In the genomic region with DNA sequence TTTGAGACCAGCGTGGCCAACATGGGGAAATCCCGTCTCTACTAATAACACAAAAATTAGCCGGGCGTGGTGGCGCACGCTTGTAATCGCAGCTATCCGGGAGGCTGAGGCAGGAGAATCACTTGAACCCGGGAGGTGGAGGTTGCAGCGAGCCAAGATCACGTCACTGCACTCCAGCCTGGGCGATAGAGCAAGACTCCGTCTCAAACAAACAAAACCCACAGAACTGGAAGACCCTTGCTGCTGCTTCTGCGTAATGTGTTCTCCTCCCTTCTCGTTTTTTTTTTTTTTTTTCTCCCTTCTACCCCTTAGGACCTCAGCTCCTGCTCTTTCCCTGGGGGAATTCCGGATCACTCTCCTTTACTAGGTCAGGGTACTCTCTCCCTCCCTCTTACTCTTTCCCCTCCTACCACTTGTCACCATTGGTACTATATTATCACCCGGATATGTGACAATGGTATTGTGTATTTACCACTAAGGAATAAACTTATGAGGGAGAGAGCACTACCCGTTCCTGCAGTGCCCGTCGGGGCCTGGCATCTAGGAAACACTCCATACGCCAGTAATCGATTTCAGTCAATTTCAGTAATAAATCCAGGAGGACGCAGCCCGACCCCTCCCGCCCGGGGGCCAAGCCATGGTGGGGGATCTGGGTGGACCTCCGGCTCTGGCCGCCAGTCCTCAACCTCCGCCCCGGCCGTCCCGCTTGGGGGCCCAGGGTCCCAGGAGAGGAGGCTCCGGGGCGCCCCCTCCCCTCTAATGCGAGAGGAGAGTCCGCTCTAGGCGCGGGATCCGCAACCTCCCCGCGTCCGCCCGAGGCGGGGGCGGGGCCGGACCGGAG, we compare ENCODE assay signal across 7 cellular contexts. TPM values are rescaled to one million over a fixed set of nuclear protein-coding genes. Genes with fewer than 3 reads are reported as not detected.
DNase-seq lines count a peak whose midpoint lies in the region; ATAC-seq and TF ChIP-seq lines count a peak whose summit lies in the region.

No MANE protein-coding gene starts in this region.

- no peaks in the 10 kb centered on the region for H3K9me3 ChIP-seq in endocrine pancreas (ENCODE audit: control insufficient read depth, low read length)
- H3K9me3 ChIP-seq in subcutaneous abdominal adipose tissue (ENCODE audit: control insufficient read depth in 5 of 5, low read length in 5 of 5): no peaks in the 10 kb centered on the region

- DNase-seq in GM06990 (ENCODE audit: extremely low read depth, insufficient read length): peak; percentile 86
- peak; percentile 20 to 22 for DNase-seq in Kasumi-1 (lab: John Stamatoyannopoulos, UW)
- DNase-seq in activated B cell treated with CpG ODN at 0.5 μM for 24 hours: peak; percentile 90
- peak; percentile 85 for DNase-seq in midbrain (lab: John Stamatoyannopoulos, UW)

- intact Hi-C loops in activated B cell treated with CpG ODN at 0.5 μM for 24 hours (cut with micrococcal nuclease): loop anchor here (1.0 to 5.0 kb wide), 3 partner anchors 61 to 248 kb away; no protein-coding TSS in a partner anchor

- no peak for TF ChIP-seq CTCF in GM06990 (IDR thresholded peaks at IDR 0.05; ENCODE audit: insufficient read depth, low read length, poor library complexity, severe bottlenecking)
- TF ChIP-seq CTCF in activated B cell treated with CpG ODN at 0.5 μM for 24 hours (IDR thresholded peaks at IDR 0.05): no peak

- H3K9ac ChIP-seq in endocrine pancreas (ENCODE audit: control insufficient read depth, insufficient read depth, low read length): peak overlapping the region; percentile 88
- peak overlapping the region; percentile 84 to 93 (median 90) for H3K9ac ChIP-seq in subcutaneous abdominal adipose tissue (ENCODE audit: low read length in 5 of 5)

- peak overlapping the region; percentile 96 for H3K27ac Mint-ChIP-seq in activated B cell treated with CpG ODN at 0.5 μM for 24 hours

- peak overlapping the region; percentile 91 for H3K27ac ChIP-seq in subcutaneous abdominal adipose tissue (ENCODE audit: low read depth, low read length)

- ATAC-seq in GM21529 (IDR thresholded peaks at IDR 0.05; ENCODE audit: unreplicated experiment): peak; percentile 17
- peak; percentile 23 for ATAC-seq in activated B cell treated with CpG ODN at 0.5 μM for 24 hours (ENCODE audit: low read depth)

- H3K4me1 ChIP-seq in endocrine pancreas (ENCODE audit: control insufficient read depth, insufficient read depth, low read length) (no peaks in the 10 kb centered on the region), subcutaneous abdominal adipose tissue (ENCODE audit: control insufficient read depth in 5 of 5, insufficient read depth in 5 of 5, low read length in 5 of 5) (peaks cover 5 to 35% (median 18%) of the 10 kb centered on the region in 5 donors)

- no peaks in the 10 kb centered on the region for H3K36me3 ChIP-seq in GM06990 (ENCODE audit: control insufficient read depth, insufficient read depth, low read length)
- no peaks in the 10 kb centered on the region for H3K36me3 ChIP-seq in endocrine pancreas (ENCODE audit: control insufficient read depth, insufficient read depth, low read length)
- no peaks in the 10 kb centered on the region for H3K36me3 ChIP-seq in subcutaneous abdominal adipose tissue (ENCODE audit: control insufficient read depth in 5 of 5, insufficient read depth in 5 of 5, low read length in 5 of 5)

- H3K4me3 ChIP-seq in GM06990 (replicated peaks; ENCODE audit: low read depth, low read length) (peak overlapping the region; percentile 91), endocrine pancreas (ENCODE audit: control insufficient read depth, insufficient read depth, low read length) (peak overlapping the region; percentile 69), subcutaneous abdominal adipose tissue (ENCODE audit: low read depth in 1 of 5, low read length in 5 of 5) (peak overlapping the region; percentile 78 to 88 (median 82))

- peaks cover 6% of the 10 kb centered on the region for H3K36me3 Mint-ChIP-seq in activated B cell treated with CpG ODN at 0.5 μM for 24 hours (ENCODE audit: low read depth)

- H3K4me1 Mint-ChIP-seq in activated B cell treated with CpG ODN at 0.5 μM for 24 hours: peaks cover 37% of the 10 kb centered on the region

- peak overlapping the region; percentile 98 for H3K4me3 Mint-ChIP-seq in activated B cell treated with CpG ODN at 0.5 μM for 24 hours

- H3K9me3 Mint-ChIP-seq in activated B cell treated with CpG ODN at 0.5 μM for 24 hours: no peaks in the 10 kb centered on the region

- no peaks in the 10 kb centered on the region for H3K27me3 Mint-ChIP-seq in activated B cell treated with CpG ODN at 0.5 μM for 24 hours

- CTCF ChIA-PET in activated B cell treated with CpG ODN at 0.5 μM for 24 hours (lab: Charles Lee): no interaction called here

- H3K27me3 ChIP-seq in GM06990 (replicated peaks; ENCODE audit: control insufficient read depth, insufficient read depth, low read length): no peaks in the 10 kb centered on the region
- H3K27me3 ChIP-seq in endocrine pancreas (ENCODE audit: control insufficient read depth, insufficient read depth, low read length): no peaks in the 10 kb centered on the region
- no peaks in the 10 kb centered on the region for H3K27me3 ChIP-seq in subcutaneous abdominal adipose tissue (ENCODE audit: control insufficient read depth in 5 of 5, insufficient read depth in 4 of 5, low read length in 5 of 5)

- POLR2A ChIA-PET in activated B cell treated with CpG ODN at 0.5 μM for 24 hours (lab: Charles Lee): interaction anchor here (0.7 to 1.9 kb wide), 5 partner anchors 15 to 80 kb away, joined by 3 to 8 read pairs (median 4); no protein-coding TSS in a partner anchor

RNA-seq across cellular contexts. Expression of a gene that starts 0.4 kb away (rescaled TPM):
- total RNA-seq in activated B cell treated with CpG ODN at 0.5 μM for 24 hours: 30.6 and 33.6 TPM in 2 replicates

Comparison
In these comparisons a context has a peak if more than half of its experiments do, and no peak if none do; other contexts are left out.
1. Peak in every context shown above with its lines: DNase-seq, ATAC-seq, H3K4me3 ChIP-seq and H3K27ac ChIP-seq.
2. DNase-seq: peak in every context shown above with its lines; median percentile 90 in activated B cell treated with CpG ODN at 0.5 μM for 24 hours; 86 in GM06990; 85 in midbrain; 21 in Kasumi-1.